15 cellular contexts compared by ENCODE assay signal in the genomic region with DNA sequence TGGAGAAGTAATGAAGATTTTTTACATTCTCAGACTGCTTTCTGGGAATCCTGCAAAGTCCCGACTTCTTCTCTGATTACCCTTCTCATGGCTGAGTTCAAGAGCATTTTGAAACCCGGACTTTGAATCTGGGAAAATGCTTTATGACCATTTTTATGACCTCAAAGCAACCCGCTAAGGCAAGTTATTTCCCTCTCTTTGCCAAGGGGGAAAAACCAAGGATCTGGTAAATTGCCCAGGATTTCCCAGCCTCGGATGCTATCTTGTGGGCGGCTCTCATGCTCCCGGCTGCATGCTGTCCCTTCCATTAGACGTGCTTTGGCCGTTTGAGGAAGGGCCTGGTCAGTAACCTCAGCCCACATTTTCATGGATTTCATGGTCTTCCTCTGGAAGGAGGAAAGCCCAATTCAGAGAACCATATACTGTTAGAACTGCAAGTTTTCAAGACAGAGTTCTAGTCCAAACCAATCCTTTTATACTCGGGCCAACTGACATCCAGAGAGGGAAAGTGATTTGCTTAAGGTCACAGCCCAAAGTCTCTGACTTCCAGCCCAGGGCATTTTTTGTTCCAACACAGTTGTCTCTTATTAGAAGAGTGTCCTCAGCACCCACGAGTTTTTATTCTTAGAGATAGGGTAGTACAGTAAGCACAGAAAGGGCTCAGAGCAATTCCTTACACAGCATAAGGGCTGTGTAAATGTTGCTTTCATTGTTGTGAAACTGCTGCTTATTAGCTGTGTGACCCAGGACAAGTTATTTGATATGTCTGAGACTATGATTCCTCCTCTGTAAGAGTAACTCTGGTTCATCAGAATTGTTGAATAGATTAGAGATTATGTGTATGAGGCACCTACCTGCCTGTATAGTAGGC.
DNase-seq lines count a peak whose midpoint lies in the region; ATAC-seq and TF ChIP-seq lines count a peak whose summit lies in the region.
"Had no signal": no experiment of that assay in that cellular context is flagged by ENCODE, and none has a peak within 500 bp of the region (broad histone marks: within the 10 kb centered on the region; RNA-seq: fewer than 3 reads in every experiment).

No MANE protein-coding gene starts in this region.

- no peak overlapping the region for H4K91ac ChIP-seq in IMR-90 (ENCODE audit: insufficient read depth, low read depth, low read length)

- H2AK5ac ChIP-seq in IMR-90 (ENCODE audit: low read depth, low read length) = no peak overlapping the region

- dilution Hi-C loops in IMR-90 (cut with HindIII; ENCODE audit: low sequenced_read_pairs, unreplicated experiment) = no loop called here

- no peaks in the 10 kb centered on the region for H3K36me3 Mint-ChIP-seq in T-cell
- H3K36me3 Mint-ChIP-seq: activated naive CD8-positive, alpha-beta T cell had no signal

- H4K5ac ChIP-seq in IMR-90 (ENCODE audit: low read depth, low read length) = no peak overlapping the region

- H3K4ac ChIP-seq in IMR-90 (ENCODE audit: low read depth, low read length) = no peak overlapping the region

- no peak overlapping the region for H3K9ac ChIP-seq in IMR-90 (ENCODE audit: low read depth, low read length)

- H3K9me3 ChIP-seq in IMR-90 (ENCODE audit: control insufficient read depth, insufficient read depth, low read length) = no peaks in the 10 kb centered on the region
- no peaks in the 10 kb centered on the region for H3K9me3 ChIP-seq in muscle layer of duodenum (ENCODE audit: control insufficient read depth in 1 of 2, low read length in 2 of 2)
- H3K9me3 ChIP-seq: left ventricle myocardium inferior had no signal

- no peak overlapping the region for H3K4me2 ChIP-seq in IMR-90 (ENCODE audit: low read depth, low read length)

- H3K4me3 ChIP-seq in AG04449 (ENCODE audit: low read depth, low read length) (no peak overlapping the region), IMR-90 (ENCODE audit: insufficient read depth, low read depth, low read length) (no peak overlapping the region), muscle layer of duodenum (ENCODE audit: low read depth in 1 of 2, low read length in 2 of 2) (no peak overlapping the region)
- H3K4me3 ChIP-seq: left ventricle myocardium inferior had no signal

- H3K56ac ChIP-seq in IMR-90 (ENCODE audit: extremely low read depth, insufficient read depth, low read length) = no peak overlapping the region

- POLR2A ChIA-PET in AG04449 (lab: Yijun Ruan, JAX) = no interaction called here
- POLR2A ChIA-PET in IMR-90 (lab: Charles Lee; ENCODE audit: unreplicated experiment) = no interaction called here
- POLR2A ChIA-PET in T-cell (lab: Charles Lee) = no interaction called here

- H3K4me1 ChIP-seq in IMR-90 (ENCODE audit: control insufficient read depth, insufficient read depth, low read length) (0 out of 2 replicates have a peak, but pooled peaks cover 1% of the 10 kb centered on the region), muscle layer of duodenum (ENCODE audit: control insufficient read depth in 1 of 2, insufficient read depth in 2 of 2, low read length in 2 of 2) (peaks cover 11 to 24% of the 10 kb centered on the region in 2 donors)

- no peak overlapping the region for H2AFZ ChIP-seq in IMR-90 (replicated peaks; ENCODE audit: low read length, poor library complexity)

- DNase-seq in AG04449 (ENCODE audit: low read depth, low spot score) (peak; percentile 59), IMR-90 (peak; percentile 34), fibroblast of gingiva (ENCODE audit: low read depth) (peak; percentile 58), KBM-7 (no peak), T-cell (no peak)
- no peak for DNase-seq in activated CD4-positive, alpha-beta T cell treated with anti-CD3 and anti-CD28 coated beads for 4 hours
- DNase-seq: activated T-cell treated with anti-CD3 and anti-CD28 coated beads for 4 hours; cerebellar nuclear complex; left ventricle myocardium inferior; NCI-H2081 treated with DMSO at 0.1 percent for 48 hours; NCI-H748 treated with DMSO at 0.1 percent for 48 hours; stimulated activated naive CD4-positive, alpha-beta T cell treated with Interleukin-2 at 50 U/mL for 16 hours had no signal

- peaks cover 2% of the 10 kb centered on the region for H3K36me3 ChIP-seq in IMR-90 (ENCODE audit: control insufficient read depth, insufficient read depth, low read length)
- H3K36me3 ChIP-seq in muscle layer of duodenum (ENCODE audit: control insufficient read depth in 1 of 2, insufficient read depth in 2 of 2, low read length in 2 of 2) = no peaks in the 10 kb centered on the region
- H3K36me3 ChIP-seq: left ventricle myocardium inferior had no signal

- in situ Hi-C loops in IMR-90 (cut with MboI; ENCODE audit: low sequenced_read_pairs) = no loop called here
- in situ Hi-C loops in KBM-7 (cut with MboI; ENCODE audit: low pct_unique_long_range_greater_than_20kb, low sequenced_read_pairs) = no loop called here

- H3K23ac ChIP-seq in IMR-90 (ENCODE audit: low read depth, low read length) = no peak overlapping the region

- no peaks in the 10 kb centered on the region for H3K9me3 Mint-ChIP-seq in T-cell

- no peak overlapping the region for H2AK9ac ChIP-seq in IMR-90 (replicated peaks; ENCODE audit: low read depth, low read length, poor library complexity)

- no TSS peak for BruUV-seq in IMR-90 (replicated peaks; lab: Mats Ljungman, UMichigan)

- TF ChIP-seq CTCF in AG04449 (IDR thresholded peaks at IDR 0.05; ENCODE audit: insufficient read depth, low read length, missing control alignments) (no peak), IMR-90 (conservative IDR thresholded peaks at IDR 0.05; ENCODE audit: low read depth, low read length) (no peak)

- no peak overlapping the region for H3K14ac ChIP-seq in IMR-90 (replicated peaks; ENCODE audit: low read depth, low read length)

- H3K27me3 Mint-ChIP-seq in T-cell = peaks cover 20 to 25% of the 10 kb centered on the region in 2 donors

- no peak overlapping the region for H2BK120ac ChIP-seq in IMR-90 (ENCODE audit: low read depth, low read length)

- peaks cover 48% of the 10 kb centered on the region for H4K20me1 ChIP-seq in IMR-90 (ENCODE audit: insufficient read depth, low read length)

- CTCF ChIA-PET in AG04449 (lab: Yijun Ruan, JAX) = interaction anchor here (0.6 to 1.2 kb wide), 2 partner anchors 12 to 106 kb away, joined by 3 read pairs; no protein-coding TSS in a partner anchor
- CTCF ChIA-PET in IMR-90 (lab: Yijun Ruan, JAX) = interaction anchor here (1.3 kb wide), 1 partner anchor 13 kb away, joined by 5 read pairs; no protein-coding TSS in a partner anchor
- CTCF ChIA-PET in T-cell (lab: Charles Lee) = no interaction called here

- TF ChIP-seq POLR2A in IMR-90 (IDR thresholded peaks at IDR 0.05; ENCODE audit: low read depth, low read length) = no peak

- H3K9me1 ChIP-seq in IMR-90 (ENCODE audit: insufficient read depth, low read length) = no peaks in the 10 kb centered on the region; the same call in 1 of the 2 replicates

- H3K79me1 ChIP-seq in IMR-90 (ENCODE audit: low read depth in 1 of 2, low read length in 2 of 2) = peaks cover 47 to 54% of the 10 kb centered on the region in 2 experiments

- no peak overlapping the region for H3K27ac Mint-ChIP-seq in T-cell
- H3K27ac Mint-ChIP-seq: activated naive CD8-positive, alpha-beta T cell had no signal

- H2BK5ac ChIP-seq in IMR-90 (ENCODE audit: low read depth, low read length, poor library complexity, severe bottlenecking) = no peak overlapping the region

- no peak overlapping the region for H3K18ac ChIP-seq in IMR-90 (ENCODE audit: low read depth, low read length)

- H3K4me3 Mint-ChIP-seq in T-cell = no peak overlapping the region
- H3K4me3 Mint-ChIP-seq: activated naive CD8-positive, alpha-beta T cell had no signal

- H2BK15ac ChIP-seq in IMR-90 (ENCODE audit: low read depth, low read length) = no peak overlapping the region

- ATAC-seq in IMR-90 (ENCODE audit: low read depth) = peak; percentile 29
- ATAC-seq in T-cell (replicated peaks in 1 of 4) = no peak
- no peak for ATAC-seq in HG03460 (IDR thresholded peaks at IDR 0.05; ENCODE audit: unreplicated experiment)

- 67% methylated on average over 3 of the region's 10 CpGs; no CpG with 5 or more reads in 1 of the 2 experiments for WGBS in IMR-90 (ENCODE audit: extremely low coverage in 2 of 2, insufficient read length in 1 of 2), 2 experiments

- intact Hi-C loops in IMR-90 (cut with micrococcal nuclease) = no loop called here

- H3K4me1 Mint-ChIP-seq in T-cell = no peaks in the 10 kb centered on the region

- H3K27ac ChIP-seq in IMR-90 (ENCODE audit: insufficient read depth, low read length) (no peak overlapping the region), muscle layer of duodenum (ENCODE audit: low read length) (peak overlapping the region; percentile 56)
- H3K27ac ChIP-seq: left ventricle myocardium inferior had no signal

- no peaks in the 10 kb centered on the region for H3K27me3 ChIP-seq in IMR-90 (ENCODE audit: control insufficient read depth, insufficient read depth, low read length)
- H3K27me3 ChIP-seq in muscle layer of duodenum (ENCODE audit: low read depth, low read length) = no peaks in the 10 kb centered on the region

- H2BK20ac ChIP-seq in IMR-90 (ENCODE audit: low read depth, low read length) = no peak overlapping the region

- H4K8ac ChIP-seq in IMR-90 (ENCODE audit: low read depth in 2 of 2, low read length in 2 of 2) = no peak overlapping the region

- no peak for TF ChIP-seq RAD21 in IMR-90 (IDR thresholded peaks at IDR 0.05; ENCODE audit: low read length)

TF ChIP-seq in IMR-90, 13 proteins besides CTCF, POLR2A, EP300 and RAD21:
- no peak for TF ChIP-seq CHD1 (IDR thresholded peaks at IDR 0.05; ENCODE audit: low read depth, low read length)

Comparison
In these comparisons a context has a peak if more than half of its experiments do, and no peak if none do; other contexts are left out.
1. DNase-seq: peak in AG04449 (single experiment), IMR-90 (single experiment) and fibroblast of gingiva (single experiment); none in activated CD4-positive, alpha-beta T cell treated with anti-CD3 and anti-CD28 coated beads for 4 hours (0 of 2), KBM-7 (single experiment) and T-cell (0 of 34).
2. CTCF ChIA-PET loops: an anchor here in AG04449 (0.6 to 1.2 kb wide) and IMR-90 (1.3 kb wide); none called in T-cell.